In genomic region chr15:67863442-67863987, GRCh38 we compare ENCODE assay signal across 8 cellular contexts. TPM values are rescaled to one million over a fixed set of nuclear protein-coding genes. Genes with fewer than 3 reads are reported as not detected.
A peak's percentile ranks its signal among the peaks of the same experiment; 100 is the strongest.
DNase-seq lines count a peak whose midpoint lies in the region; ATAC-seq and TF ChIP-seq lines count a peak whose summit lies in the region.

No MANE protein-coding gene starts in this region.

- no peak overlapping the region for H3K27ac ChIP-seq in DND-41 (ENCODE audit: low read length)
- H3K27ac ChIP-seq in GM23248, result no peak overlapping the region
- no peak overlapping the region for H3K27ac ChIP-seq in SJSA1
- no peak overlapping the region for H3K27ac ChIP-seq in thymus (ENCODE audit: low read depth)

- H3K27me3 Mint-ChIP-seq in activated naive CD4-positive, alpha-beta T cell treated with anti-CD3 and anti-CD28 coated beads for 36 hours (ENCODE audit: low read depth), result peaks cover 10% of the 10 kb centered on the region

- no peaks in the 10 kb centered on the region for H3K9me3 ChIP-seq in DND-41 (ENCODE audit: insufficient read depth, low read length, severe bottlenecking)
- no peaks in the 10 kb centered on the region for H3K9me3 ChIP-seq in GM23248 (ENCODE audit: low read depth)
- H3K9me3 ChIP-seq in SJSA1 (replicated peaks), result no peaks in the 10 kb centered on the region
- H3K9me3 ChIP-seq in thymus (ENCODE audit: control insufficient read depth), result no peaks in the 10 kb centered on the region

- TF ChIP-seq CTCF in DND-41 (IDR thresholded peaks at IDR 0.05; ENCODE audit: borderline replicate concordance, extremely low read depth, low read length, poor library complexity, severe bottlenecking) (peak; percentile 83), LNCaP clone FGC (IDR thresholded peaks at IDR 0.05; ENCODE audit: control insufficient read depth, extremely low read depth, insufficient read depth) (peak; percentile 86), omental fat pad (IDR thresholded peaks at IDR 0.05) (peak in 2 of 3 donors; percentile 63 to 87)

- no peaks in the 10 kb centered on the region for H3K9me3 Mint-ChIP-seq in activated naive CD4-positive, alpha-beta T cell treated with anti-CD3 and anti-CD28 coated beads for 36 hours

- no peak overlapping the region for H3K4me3 Mint-ChIP-seq in activated naive CD4-positive, alpha-beta T cell treated with anti-CD3 and anti-CD28 coated beads for 36 hours

- peak overlapping the region; percentile 45 for H3K9ac ChIP-seq in DND-41 (ENCODE audit: low read depth, low read length)
- peak overlapping the region; percentile 60 for H3K9ac ChIP-seq in GM23248

- H3F3A ChIP-seq in GM23248 (ENCODE audit: insufficient read depth), result no peaks in the 10 kb centered on the region; the same call in 1 of the 2 replicates

- intact Hi-C loops in activated naive CD4-positive, alpha-beta T cell treated with anti-CD3 and anti-CD28 coated beads for 36 hours (cut with micrococcal nuclease), result loop anchor here (1.0 to 10.0 kb wide), 5 partner anchors 194 to 441 kb away; partner anchors contain the start of gene CLN6

- H3K4me2 ChIP-seq in DND-41 (ENCODE audit: insufficient read depth, low read length) (peak overlapping the region; percentile 68), GM23248 (ENCODE audit: unreplicated experiment) (peak overlapping the region; percentile 95)

- DNase-seq in DND-41 (peak; percentile 77), GM23248 (peak; percentile 89), LNCaP clone FGC (ENCODE audit: low read depth) (no peak), SJSA1 (ENCODE audit: low read depth in 1 of 2, low spot score in 2 of 2) (peak; percentile 79 to 83), glomerular visceral epithelial cell (ENCODE audit: extremely low spot score) (peak; percentile 79), omental fat pad (ENCODE audit: low spot score) (peak; percentile 39)
- DNase-seq in activated naive CD4-positive, alpha-beta T cell treated with anti-CD3 and anti-CD28 coated beads for 36 hours, result peak; percentile 76

- ATAC-seq in DND-41 (ENCODE audit: insufficient read depth, low read depth) (peak; percentile 99), omental fat pad (ENCODE audit: low FRiP score) (peak; percentile 79)

- H3K4me1 ChIP-seq in DND-41 (ENCODE audit: insufficient read depth, low read length) (peaks cover 14% of the 10 kb centered on the region), GM23248 (ENCODE audit: insufficient read depth) (0 out of 2 replicates have a peak, but pooled peaks cover 5% of the 10 kb centered on the region), SJSA1 (replicated peaks) (peaks cover 6% of the 10 kb centered on the region), thymus (ENCODE audit: control insufficient read depth, insufficient read depth, low read length) (no peaks in the 10 kb centered on the region)

- WGBS in GM23248 (ENCODE audit: low coverage in 1 of 2, low lambda C conversion rate in 2 of 2, missing lambda C conversion rate in 2 of 2), 2 experiments, result 4 to 6% methylated on average over 41 of the region's 41 CpGs
- 7% methylated on average over 41 of the region's 41 CpGs for WGBS in thymus

- no peaks in the 10 kb centered on the region for H3K36me3 ChIP-seq in DND-41 (ENCODE audit: insufficient read depth, low read length)
- H3K36me3 ChIP-seq in GM23248 (ENCODE audit: low read depth), result no peaks in the 10 kb centered on the region
- H3K36me3 ChIP-seq in SJSA1, result no peaks in the 10 kb centered on the region
- no peaks in the 10 kb centered on the region for H3K36me3 ChIP-seq in thymus (ENCODE audit: control insufficient read depth, insufficient read depth)

- H4K20me1 ChIP-seq in DND-41 (ENCODE audit: insufficient read depth, low read length), result no peaks in the 10 kb centered on the region
- no peaks in the 10 kb centered on the region for H4K20me1 ChIP-seq in GM23248 (ENCODE audit: insufficient read depth)

- in situ Hi-C loops in GM23248 (cut with MboI), result no loop called here

- no peaks in the 10 kb centered on the region for H3K36me3 Mint-ChIP-seq in activated naive CD4-positive, alpha-beta T cell treated with anti-CD3 and anti-CD28 coated beads for 36 hours (ENCODE audit: low read depth)

- H3K9me2 ChIP-seq in GM23248 (ENCODE audit: insufficient read depth), result no peaks in the 10 kb centered on the region

- H3K27ac Mint-ChIP-seq in activated naive CD4-positive, alpha-beta T cell treated with anti-CD3 and anti-CD28 coated beads for 36 hours, result no peak overlapping the region

- H3K4me1 Mint-ChIP-seq in activated naive CD4-positive, alpha-beta T cell treated with anti-CD3 and anti-CD28 coated beads for 36 hours (ENCODE audit: low read depth), result peaks cover 3% of the 10 kb centered on the region

- CTCF ChIA-PET in activated naive CD4-positive, alpha-beta T cell treated with anti-CD3 and anti-CD28 coated beads for 36 hours (lab: Charles Lee), result interaction anchor here (0.7 to 4.1 kb wide), 17 partner anchors 10 to 365 kb away, joined by 3 to 44 read pairs (median 3); no protein-coding TSS in a partner anchor

- H3K4me3 ChIP-seq in DND-41 (ENCODE audit: low read depth in 1 of 2, low read length in 2 of 2) (peak overlapping the region in 1 of 2 experiments; percentile 50; a peak in 2 of 4 replicates), GM23248 (peak overlapping the region; percentile 68), LNCaP clone FGC (ENCODE audit: low read depth, low read length) (peak overlapping the region; percentile 36), SJSA1 (peak overlapping the region; percentile 28), thymus (ENCODE audit: low read length) (peak overlapping the region; percentile 25)

- H3K79me2 ChIP-seq in DND-41 (ENCODE audit: insufficient read depth, low read length) (no peaks in the 10 kb centered on the region), GM23248 (ENCODE audit: insufficient read depth) (no peaks in the 10 kb centered on the region)

- H3K27me3 ChIP-seq in DND-41 (ENCODE audit: insufficient read depth, low read length, poor library complexity), result no peaks in the 10 kb centered on the region
- H3K27me3 ChIP-seq in GM23248 (replicated peaks; ENCODE audit: insufficient read depth), result peaks cover 9% of the 10 kb centered on the region; the same call in 1 of the 2 replicates
- H3K27me3 ChIP-seq in SJSA1 (replicated peaks), result no peaks in the 10 kb centered on the region
- no peaks in the 10 kb centered on the region for H3K27me3 ChIP-seq in thymus (ENCODE audit: control insufficient read depth, insufficient read depth)

- peak overlapping the region; percentile 78 for H2AFZ ChIP-seq in DND-41 (ENCODE audit: low read depth, low read length)
- peak overlapping the region; percentile 96 for H2AFZ ChIP-seq in GM23248

RNA-seq across cellular contexts. Expression of gene RNU6-1, which starts 23.7 kb away (rescaled TPM):
- not detected in 2 replicates for total RNA-seq in GM23248 (2014; rRNA removed; shearing (Covaris generic))
- polyA plus RNA-seq in GM23248 (2016; fragmentation: Nextera tagmentation; extraction: Ambion mirVana) (not detected in 2 replicates), thymus (not detected)
- total RNA-seq in SJSA1 (2014; rRNA removed; shearing (Covaris generic)), result not detected in 2 replicates
- not detected for total RNA-seq in activated naive CD4-positive, alpha-beta T cell treated with anti-CD3 and anti-CD28 coated beads for 36 hours
- not detected for total RNA-seq in omental fat pad

RNA-seq across cellular contexts. Expression of gene SKOR1, which starts 38.2 kb away (rescaled TPM):
- total RNA-seq in GM23248 (2014; rRNA removed; shearing (Covaris generic)), result 0.11 TPM in 1 of 2 replicates, not detected in the other
- polyA plus RNA-seq in GM23248 (2016; fragmentation: Nextera tagmentation; extraction: Ambion mirVana) (not detected in 2 replicates), thymus (0.46 TPM)
- total RNA-seq in SJSA1 (2014; rRNA removed; shearing (Covaris generic)), result not detected in 2 replicates
- under 1 TPM; 0.07 to 0.15 TPM for total RNA-seq in activated naive CD4-positive, alpha-beta T cell treated with anti-CD3 and anti-CD28 coated beads for 36 hours
- total RNA-seq in omental fat pad, result 1 to 10 TPM in 1 of 4 donors, under 1 TPM in 3; 0.19 to 1.1 (median 0.49) TPM
